8 cellular contexts compared by ENCODE assay signal in genomic region chr7:76314042-76314721, GRCh38. TPM values are rescaled to one million over a fixed set of nuclear protein-coding genes. Genes with fewer than 3 reads are reported as not detected.
DNase-seq lines count a peak whose midpoint lies in the region; ATAC-seq, FAIRE-seq and TF ChIP-seq lines count a peak whose summit lies in the region.

No MANE protein-coding gene starts in this region.

- peak; percentile 100 for TF ChIP-seq RAD21 in HepG2 (CRISPR knock-in tag; IDR thresholded peaks at IDR 0.05)

- peaks cover 2% of the 10 kb centered on the region for H3K36me3 Mint-ChIP-seq in activated CD4-positive, alpha-beta T cell treated with anti-CD3 and anti-CD28 coated beads, Interleukin-2, amount 10 ng/mL, durations not matched to agents 24 days and 14 days (ENCODE audit: low read depth)

- POLR2A ChIA-PET in HepG2 (lab: Yijun Ruan, JAX): interaction anchor here (0.7 to 1.4 kb wide), 5 partner anchors 11 to 136 kb away, joined by 3 to 11 read pairs (median 6); no protein-coding TSS in a partner anchor

- 2% methylated on average over 8 of the region's 15 CpGs for WGBS in HepG2 (ENCODE audit: low lambda C conversion rate)

- no peak for TF ChIP-seq EP300 in HepG2 (IDR thresholded peaks at IDR 0.05; ENCODE audit: low read depth in 2 of 2, low read length in 2 of 2)
- no peak for TF ChIP-seq EP300 in HepG2 (CRISPR knock-in tag; IDR thresholded peaks at IDR 0.05; ENCODE audit: borderline replicate concordance)

- no TSS peak for BruUV-seq in HepG2 (replicated peaks; lab: Mats Ljungman, UMichigan)

- intact Hi-C loops in activated CD4-positive, alpha-beta T cell treated with anti-CD3 and anti-CD28 coated beads, Interleukin-2, amount 10 ng/mL, durations not matched to agents 24 days and 14 days (cut with micrococcal nuclease): loop anchor here (1.0 to 5.0 kb wide), 5 partner anchors 11 to 447 kb away; no protein-coding TSS in a partner anchor
- intact Hi-C loops in HepG2 (cut with micrococcal nuclease; ENCODE audit: unreplicated experiment): loop anchor here (1.0 to 2.0 kb wide), 3 partner anchors 23 to 136 kb away; no protein-coding TSS in a partner anchor

- H3K9me3 ChIP-seq in HepG2 (ENCODE audit: low read length): no peaks in the 10 kb centered on the region

- H3K4me3 ChIP-seq in choroid plexus epithelial cell (ENCODE audit: low read depth, low read length): no peak overlapping the region
- H3K4me3 ChIP-seq in HepG2 (replicated peaks in 1 of 3; ENCODE audit: insufficient read depth in 1 of 3, low read depth in 2 of 3, low read length in 3 of 3): no peak overlapping the region; a peak in 1 of 6 replicates

- no peaks in the 10 kb centered on the region; a peak in 1 of 5 replicates for H3K27me3 ChIP-seq in HepG2 (ENCODE audit: control insufficient read depth in 1 of 2, insufficient read depth in 2 of 2, low read length in 2 of 2)

- H3K36me3 ChIP-seq in HepG2 (replicated peaks in 1 of 2; ENCODE audit: control insufficient read depth in 1 of 2, insufficient read depth in 2 of 2, low read length in 2 of 2): no peaks in the 10 kb centered on the region

- DNase-seq in AML-193 (lab: John Stamatoyannopoulos, UW): peak; percentile 81 to 82
- peak; percentile 93 for DNase-seq in NCI-H526 treated with DMSO at 0.1 percent for 48 hours (lab: John Stamatoyannopoulos, UW)
- peak; percentile 98 for DNase-seq in activated CD4-positive, alpha-beta T cell treated with anti-CD3 and anti-CD28 coated beads, Interleukin-2, amount 10 ng/mL, durations not matched to agents 24 days and 14 days
- peak; percentile 97 for DNase-seq in choroid plexus epithelial cell (ENCODE audit: low read depth)
- peak; percentile 85 for DNase-seq in HepG2 (ENCODE audit: low spot score)
- DNase-seq in stimulated activated CD4-positive, alpha-beta T cell treated with anti-CD3 and anti-CD28 coated beads, TNF-alpha, amount 100 ng/mL, for 1 hour (ENCODE audit: low read depth in 3 of 3, low spot score in 1 of 3): peak; percentile 87 to 98 (median 93)

- peak; percentile 31 for ATAC-seq in GM19324 (IDR thresholded peaks at IDR 0.05; ENCODE audit: low FRiP score, unreplicated experiment)
- ATAC-seq in HG03565 (IDR thresholded peaks at IDR 0.05; ENCODE audit: unreplicated experiment): peak; percentile 22
- peak; percentile 58 for ATAC-seq in HepG2

- peak; percentile 100 for TF ChIP-seq CTCF in choroid plexus epithelial cell (conservative IDR thresholded peaks at IDR 0.05; ENCODE audit: low read depth, low read length)
- peak; percentile 100 for TF ChIP-seq CTCF in HepG2 (CRISPR knock-in tag; IDR thresholded peaks at IDR 0.05)

- no peaks in the 10 kb centered on the region for H3K9me3 Mint-ChIP-seq in activated CD4-positive, alpha-beta T cell treated with anti-CD3 and anti-CD28 coated beads, Interleukin-2, amount 10 ng/mL, durations not matched to agents 24 days and 14 days

- no peak overlapping the region for H3K27ac ChIP-seq in HepG2 (ENCODE audit: extremely low read length, insufficient read depth, low read length)

- H3K4me1 ChIP-seq in HepG2 (ENCODE audit: insufficient read depth, low read length): peaks cover 42% of the 10 kb centered on the region

- H3K27me3 Mint-ChIP-seq in activated CD4-positive, alpha-beta T cell treated with anti-CD3 and anti-CD28 coated beads, Interleukin-2, amount 10 ng/mL, durations not matched to agents 24 days and 14 days: no peaks in the 10 kb centered on the region

- H4K20me1 ChIP-seq in HepG2 (ENCODE audit: insufficient read depth, low read length): no peaks in the 10 kb centered on the region

- H3K4me2 ChIP-seq in HepG2 (ENCODE audit: low read depth, low read length): peak overlapping the region; percentile 53

- peaks cover 20% of the 10 kb centered on the region for H3K4me1 Mint-ChIP-seq in activated CD4-positive, alpha-beta T cell treated with anti-CD3 and anti-CD28 coated beads, Interleukin-2, amount 10 ng/mL, durations not matched to agents 24 days and 14 days

- no peak for TF ChIP-seq POLR2A in HepG2 (IDR thresholded peaks at IDR 0.05; ENCODE audit: insufficient read depth in 1 of 2, low read depth in 2 of 2, low read length in 2 of 2)

- in situ Hi-C loops in HepG2 (cut with HindIII; ENCODE audit: extremely low pct_ligation_motif_present, low pct_unique_long_range_greater_than_20kb): loop anchor here (5.0 kb wide), 1 partner anchor 142 kb away; no protein-coding TSS in a partner anchor

- H3K4me3 Mint-ChIP-seq in activated CD4-positive, alpha-beta T cell treated with anti-CD3 and anti-CD28 coated beads, Interleukin-2, amount 10 ng/mL, durations not matched to agents 24 days and 14 days: peak overlapping the region; percentile 68

- CTCF ChIA-PET in HepG2 (lab: Yijun Ruan, JAX; ENCODE audit: low intra/inter-chr PET ratio, low total read pairs): interaction anchor here (0.7 to 6.3 kb wide), 11 partner anchors 11 to 136 kb away, joined by 3 to 179 read pairs (median 7); partner anchors contain the start of genes HSPB1, SRRM3 and YWHAG

- H3K27ac Mint-ChIP-seq in activated CD4-positive, alpha-beta T cell treated with anti-CD3 and anti-CD28 coated beads, Interleukin-2, amount 10 ng/mL, durations not matched to agents 24 days and 14 days: peak overlapping the region; percentile 85

- no peak overlapping the region for H3K9ac ChIP-seq in HepG2 (ENCODE audit: insufficient read depth, low read depth, low read length)

- no peak overlapping the region for H2AFZ ChIP-seq in HepG2 (ENCODE audit: low read length)

- FAIRE-seq in HepG2 (lab: Jason Lieb, UNC): peak; percentile 86

- peaks cover 3% of the 10 kb centered on the region for H3K79me2 ChIP-seq in HepG2 (ENCODE audit: insufficient read depth, low read length)

TF ChIP-seq in HepG2, 621 proteins besides CTCF, POLR2A, EP300 and RAD21 (continues in another document):
- TF ChIP-seq TBX2 (CRISPR knock-in tag; IDR thresholded peaks at IDR 0.05; ENCODE audit: borderline replicate concordance): peak; percentile 39; the same call in 1 of the 2 replicates
- peak; percentile 92 for TF ChIP-seq ZNF891 (CRISPR knock-in tag; IDR thresholded peaks at IDR 0.05)
- peak; percentile 46; the same call in 1 of the 2 replicates for TF ChIP-seq PHF8 (CRISPR knock-in tag; IDR thresholded peaks at IDR 0.05)
- peak; percentile 58; the same call in 1 of the 2 replicates for TF ChIP-seq MAX (IDR thresholded peaks at IDR 0.05)

RNA-seq across cellular contexts. Expression of gene HSPB1, which starts 11.7 kb away (rescaled TPM):
- total RNA-seq in activated CD4-positive, alpha-beta T cell treated with anti-CD3 and anti-CD28 coated beads, Interleukin-2, amount 10 ng/mL, durations not matched to agents 24 days and 14 days: 112 and 117 TPM in 2 replicates
- 21.0 and 22.7 TPM in 2 replicates for total RNA-seq in HepG2 (2016; rRNA removed; fragmentation: Illumina TruSeq; extraction: Trizol)
- total RNA-seq in HepG2 (2016; cell fraction: cytosol; rRNA removed; fragmentation: Illumina TruSeq; extraction: Trizol; ENCODE audit: low read depth): 28.6 and 37.9 TPM in 2 replicates
- total RNA-seq in HepG2 (2016; cell fraction: insoluble cytoplasmic fraction; rRNA removed; fragmentation: Illumina TruSeq; extraction: Trizol): 19.5 and 23.3 TPM in 2 replicates
- total RNA-seq in HepG2 (2016; cell fraction: membrane; rRNA removed; fragmentation: Illumina TruSeq; extraction: Trizol): 23.9 and 34.4 TPM in 2 replicates
- 7.9 and 12.0 TPM in 2 replicates for total RNA-seq in HepG2 (2016; cell fraction: nucleus; rRNA removed; fragmentation: Illumina TruSeq; extraction: Trizol)
- polyA plus RNA-seq in HepG2 (2011; rRNA removed): 38.6 and 58.7 TPM in 2 replicates
- 27.4 and 50.9 TPM in 2 replicates for polyA plus RNA-seq in HepG2 (2011; cell fraction: cytosol; rRNA removed)
- 34.0 and 48.4 TPM in 2 replicates for polyA plus RNA-seq in HepG2 (2011; cell fraction: nucleus; rRNA removed)
- 35.1 and 96.6 TPM in 2 replicates for polyA plus RNA-seq in HepG2 (2012)
- 146 and 151 TPM in 2 replicates for polyA plus RNA-seq in HepG2 (2016; cell fraction: cytosol; fragmentation: Illumina TruSeq; extraction: Trizol; ENCODE audit: low read depth)
- 58.6 and 80.2 TPM in 2 replicates for polyA plus RNA-seq in HepG2 (2016; cell fraction: insoluble cytoplasmic fraction; fragmentation: Illumina TruSeq; extraction: Trizol; ENCODE audit: low read depth)
- polyA plus RNA-seq in HepG2 (2016; cell fraction: membrane; fragmentation: Illumina TruSeq; extraction: Trizol; ENCODE audit: low read depth): 115 and 119 TPM in 2 replicates
- 42.2 and 50.9 TPM in 2 replicates for polyA plus RNA-seq in HepG2 (2016; cell fraction: nucleus; fragmentation: Illumina TruSeq; extraction: Trizol; ENCODE audit: insufficient read depth, low read depth)
- polyA minus RNA-seq in HepG2 (2011; rRNA and poly(A)+ RNA removed; ENCODE audit: low replicate concordance): 27.1 and 53.9 TPM in 2 replicates
- 26.1 and 27.0 TPM in 2 replicates for polyA minus RNA-seq in HepG2 (2011; cell fraction: cytosol; rRNA and poly(A)+ RNA removed)
- 5.0 and 5.2 TPM in 2 replicates for polyA minus RNA-seq in HepG2 (2011; cell fraction: nucleus; rRNA and poly(A)+ RNA removed)

RNA-seq across cellular contexts. Expression of gene YWHAG, which starts 44.6 kb away (rescaled TPM):
- 183 and 185 TPM in 2 replicates for total RNA-seq in activated CD4-positive, alpha-beta T cell treated with anti-CD3 and anti-CD28 coated beads, Interleukin-2, amount 10 ng/mL, durations not matched to agents 24 days and 14 days
- 67.5 and 93.7 TPM in 2 replicates for total RNA-seq in HepG2 (2016; rRNA removed; fragmentation: Illumina TruSeq; extraction: Trizol)
- total RNA-seq in HepG2 (2016; cell fraction: cytosol; rRNA removed; fragmentation: Illumina TruSeq; extraction: Trizol; ENCODE audit: low read depth): 7.9 and 9.3 TPM in 2 replicates
- total RNA-seq in HepG2 (2016; cell fraction: insoluble cytoplasmic fraction; rRNA removed; fragmentation: Illumina TruSeq; extraction: Trizol): 72.6 and 87.9 TPM in 2 replicates
- total RNA-seq in HepG2 (2016; cell fraction: membrane; rRNA removed; fragmentation: Illumina TruSeq; extraction: Trizol): 43.2 and 47.4 TPM in 2 replicates
- 40.4 and 44.1 TPM in 2 replicates for total RNA-seq in HepG2 (2016; cell fraction: nucleus; rRNA removed; fragmentation: Illumina TruSeq; extraction: Trizol)
- 36.7 and 36.9 TPM in 2 replicates for polyA plus RNA-seq in HepG2 (2011; rRNA removed)
- polyA plus RNA-seq in HepG2 (2011; cell fraction: cytosol; rRNA removed): 18.0 and 24.8 TPM in 2 replicates
- 23.3 and 26.1 TPM in 2 replicates for polyA plus RNA-seq in HepG2 (2011; cell fraction: nucleus; rRNA removed)
- 82.2 and 83.9 TPM in 2 replicates for polyA plus RNA-seq in HepG2 (2012)
- polyA plus RNA-seq in HepG2 (2016; cell fraction: cytosol; fragmentation: Illumina TruSeq; extraction: Trizol; ENCODE audit: low read depth): 5.9 and 6.1 TPM in 2 replicates
- polyA plus RNA-seq in HepG2 (2016; cell fraction: insoluble cytoplasmic fraction; fragmentation: Illumina TruSeq; extraction: Trizol; ENCODE audit: low read depth): 125 and 130 TPM in 2 replicates
- 21.8 and 25.4 TPM in 2 replicates for polyA plus RNA-seq in HepG2 (2016; cell fraction: membrane; fragmentation: Illumina TruSeq; extraction: Trizol; ENCODE audit: low read depth)
- 69.2 and 70.0 TPM in 2 replicates for polyA plus RNA-seq in HepG2 (2016; cell fraction: nucleus; fragmentation: Illumina TruSeq; extraction: Trizol; ENCODE audit: insufficient read depth, low read depth)
- 56.5 and 77.8 TPM in 2 replicates for polyA minus RNA-seq in HepG2 (2011; rRNA and poly(A)+ RNA removed; ENCODE audit: low replicate concordance)
- polyA minus RNA-seq in HepG2 (2011; cell fraction: cytosol; rRNA and poly(A)+ RNA removed): 55.6 and 57.6 TPM in 2 replicates
- polyA minus RNA-seq in HepG2 (2011; cell fraction: nucleus; rRNA and poly(A)+ RNA removed): 27.9 and 31.8 TPM in 2 replicates
